In genomic region chr10:132175907-132176581, GRCh38 we compare ENCODE assay signal across 1 cellular context.
TF ChIP-seq lines count a peak whose summit lies in the region.

No MANE protein-coding gene starts in this region.

TF ChIP-seq in HepG2, 621 proteins besides CTCF, POLR2A, EP300 and RAD21 (continued from another document and continues in another):
- TF ChIP-seq ETS1 (CRISPR knock-in tag; IDR thresholded peaks at IDR 0.05): no peak
- peak; percentile 70 for TF ChIP-seq NR2F6 (IDR thresholded peaks at IDR 0.05)
- TF ChIP-seq NR2F6 (CRISPR knock-in tag; IDR thresholded peaks at IDR 0.05): 0 out of 2 replicates have a peak, but pooled peaks have one; percentile 31
- no peak for TF ChIP-seq ARNTL (CRISPR knock-in tag; IDR thresholded peaks at IDR 0.05)
- no peak for TF ChIP-seq ZNF432 (CRISPR knock-in tag; IDR thresholded peaks at IDR 0.05; ENCODE audit: borderline replicate concordance)
- no peak for TF ChIP-seq ZKSCAN8 (CRISPR knock-in tag; IDR thresholded peaks at IDR 0.05; ENCODE audit: borderline replicate concordance)
- TF ChIP-seq UBTF (CRISPR knock-in tag; IDR thresholded peaks at IDR 0.05): no peak
- TF ChIP-seq ETV6 (CRISPR knock-in tag; conservative IDR thresholded peaks at IDR 0.05): no peak
- no peak for TF ChIP-seq ZNF142 (CRISPR knock-in tag; IDR thresholded peaks at IDR 0.05)
- peak; percentile 35; the same call in 1 of the 2 replicates for TF ChIP-seq MTA1 (CRISPR knock-in tag; IDR thresholded peaks at IDR 0.05; ENCODE audit: borderline replicate concordance)
- TF ChIP-seq RAD51 (IDR thresholded peaks at IDR 0.05; ENCODE audit: borderline replicate concordance): no peak
- TF ChIP-seq MAX (IDR thresholded peaks at IDR 0.05): peak; percentile 15; the same call in 1 of the 2 replicates
- no peak for TF ChIP-seq NR3C1 (CRISPR knock-in tag; IDR thresholded peaks at IDR 0.05)
- TF ChIP-seq PATZ1 (CRISPR knock-in tag; IDR thresholded peaks at IDR 0.05): 0 out of 2 replicates have a peak, but pooled peaks have one; percentile 26
- no peak for TF ChIP-seq TCF12 (IDR thresholded peaks at IDR 0.05)
- TF ChIP-seq TCF12 (CRISPR knock-in tag; IDR thresholded peaks at IDR 0.05): no peak
- no peak for TF ChIP-seq ZNF121 (CRISPR knock-in tag; IDR thresholded peaks at IDR 0.05)
- 0 out of 2 replicates have a peak, but pooled peaks have one; percentile 16 for TF ChIP-seq TBX2 (CRISPR knock-in tag; IDR thresholded peaks at IDR 0.05; ENCODE audit: borderline replicate concordance)
- no peak for TF ChIP-seq SNAI1 (CRISPR knock-in tag; IDR thresholded peaks at IDR 0.05; ENCODE audit: borderline replicate concordance)
- TF ChIP-seq ZNF570 (CRISPR knock-in tag; IDR thresholded peaks at IDR 0.05; ENCODE audit: borderline replicate concordance): no peak
- TF ChIP-seq ZEB1 (IDR thresholded peaks at IDR 0.05; ENCODE audit: insufficient replicate concordance, low read depth): no peak
- TF ChIP-seq ZNF552 (CRISPR knock-in tag; IDR thresholded peaks at IDR 0.05; ENCODE audit: borderline replicate concordance): no peak
- no peak for TF ChIP-seq PAWR (CRISPR knock-in tag; IDR thresholded peaks at IDR 0.05; ENCODE audit: borderline replicate concordance)
- TF ChIP-seq MED8 (CRISPR knock-in tag; IDR thresholded peaks at IDR 0.05; ENCODE audit: insufficient replicate concordance): no peak
- TF ChIP-seq ZNF639 (CRISPR knock-in tag; conservative IDR thresholded peaks at IDR 0.05): no peak
- no peak for TF ChIP-seq RFX1 (IDR thresholded peaks at IDR 0.05)
- no peak for TF ChIP-seq ZFP82 (CRISPR knock-in tag; IDR thresholded peaks at IDR 0.05; ENCODE audit: borderline replicate concordance)
- 0 out of 2 replicates have a peak, but pooled peaks have one; percentile 19 for TF ChIP-seq KDM2A (CRISPR knock-in tag; IDR thresholded peaks at IDR 0.05; ENCODE audit: borderline replicate concordance, low read depth)
- no peak for TF ChIP-seq TRIM24 (CRISPR knock-in tag; IDR thresholded peaks at IDR 0.05)
- no peak for TF ChIP-seq ZNF513 (CRISPR knock-in tag; conservative IDR thresholded peaks at IDR 0.05)
- TF ChIP-seq FOSL2 (CRISPR knock-in tag; IDR thresholded peaks at IDR 0.05): 0 out of 2 replicates have a peak, but pooled peaks have one; percentile 20
- no peak for TF ChIP-seq ZNF672 (CRISPR knock-in tag; IDR thresholded peaks at IDR 0.05)
- TF ChIP-seq HOXA7 (CRISPR knock-in tag; IDR thresholded peaks at IDR 0.05): no peak
- no peak for TF ChIP-seq DRAP1 (CRISPR knock-in tag; IDR thresholded peaks at IDR 0.05)
- TF ChIP-seq PHB2 (IDR thresholded peaks at IDR 0.05; ENCODE audit: partially characterized antibody): no peak
- TF ChIP-seq SOX6 (IDR thresholded peaks at IDR 0.05): no peak
- TF ChIP-seq SOX6 (CRISPR knock-in tag; IDR thresholded peaks at IDR 0.05): peak; percentile 59; the same call in 1 of the 2 replicates
- TF ChIP-seq ZBTB10 (CRISPR knock-in tag; IDR thresholded peaks at IDR 0.05; ENCODE audit: borderline replicate concordance): no peak
- no peak for TF ChIP-seq RFXAP (CRISPR knock-in tag; IDR thresholded peaks at IDR 0.05; ENCODE audit: borderline replicate concordance)
- TF ChIP-seq FOXO4 (CRISPR knock-in tag; conservative IDR thresholded peaks at IDR 0.05): no peak
- no peak for TF ChIP-seq ZNF879 (CRISPR knock-in tag; IDR thresholded peaks at IDR 0.05)
